ENCODE assay signal across 8 cellular contexts in the genomic region with DNA sequence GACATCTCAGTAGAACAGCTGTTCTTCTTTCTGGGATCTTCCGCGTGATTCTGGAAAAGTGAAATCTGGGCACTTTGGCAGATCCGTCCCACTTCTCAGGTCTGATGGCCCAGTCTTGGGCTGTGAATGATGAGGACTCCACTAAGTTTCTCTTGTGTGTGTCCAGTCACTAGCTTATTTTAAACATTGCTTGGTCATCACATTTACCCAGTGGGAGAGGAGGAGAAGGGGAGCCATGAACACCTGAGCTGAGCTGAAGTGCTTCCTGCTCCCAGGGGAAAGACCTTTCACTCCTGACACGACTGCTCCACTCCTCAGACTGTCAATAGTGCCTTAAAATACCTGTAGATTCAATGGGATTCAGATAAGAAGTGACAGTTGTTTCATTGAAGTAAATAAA.
"Had no signal": no experiment of that assay in that cellular context is flagged by ENCODE, and none has a peak within 500 bp of the region (broad histone marks: within the 10 kb centered on the region; RNA-seq: fewer than 3 reads in every experiment).

No MANE protein-coding gene starts in this region.

- FAIRE-seq: G401.6, GM12878, GM12891, GM12892, GM18507, GM19239 had no signal

- H3K4me3 ChIP-seq: GM12878 had no signal

- ATAC-seq: GM12878 had no signal

- DNase-seq: GDM1, GF-D8 had no signal
